Comparison of ENCODE assay signal across 36 cellular contexts in the genomic region with DNA sequence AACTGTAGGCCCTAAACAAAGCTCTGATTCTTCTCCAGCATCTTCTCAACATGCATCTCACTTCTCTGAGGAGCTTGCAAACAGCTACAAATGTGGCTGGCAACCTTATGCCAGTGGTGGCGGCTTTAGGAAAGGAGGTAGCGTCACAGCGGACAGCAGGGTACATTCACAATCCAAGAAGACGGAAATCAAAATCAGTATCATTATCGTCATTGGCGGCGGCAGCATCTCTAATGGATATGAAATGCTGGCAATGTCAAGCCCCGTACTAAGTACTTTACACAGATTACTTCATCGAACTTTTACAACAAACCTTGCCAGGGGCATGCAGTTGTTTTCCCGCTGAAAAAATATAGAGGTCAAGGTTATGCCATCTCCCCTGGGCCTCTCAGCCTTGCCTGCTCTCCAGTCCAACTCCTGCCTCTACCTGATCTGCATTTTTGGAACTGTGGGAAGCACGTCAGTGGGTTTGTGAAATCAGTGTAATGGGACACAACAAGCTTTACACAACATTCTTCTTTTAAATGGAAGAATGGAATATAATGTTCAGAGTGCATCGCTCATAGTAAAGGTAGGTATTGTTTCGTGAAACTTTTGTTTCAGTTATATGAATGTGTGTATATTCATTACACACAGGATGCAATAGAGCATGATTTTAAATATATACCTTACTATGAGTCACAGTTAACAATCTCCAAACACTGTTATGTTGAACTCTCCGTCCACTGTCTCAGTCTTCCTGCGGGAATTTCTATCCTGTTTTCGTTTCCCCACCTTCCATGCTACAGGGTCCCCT.
"Had no signal": no experiment of that assay in that cellular context is flagged by ENCODE, and none has a peak within 500 bp of the region (broad histone marks: within the 10 kb centered on the region; RNA-seq: fewer than 3 reads in every experiment).

No MANE protein-coding gene starts in this region.

- H3K4me1 ChIP-seq: esophagus squamous epithelium had no signal

- ATAC-seq: activated CD4-positive, CD25-positive, alpha-beta regulatory T cell treated with anti-CD3 and anti-CD28 coated beads, Interleukin-2, amount 50 U/mL, for 24 hours; activated CD8-positive, alpha-beta T cell treated with anti-CD3 and anti-CD28 coated beads for 36 hours; activated T-cell treated with anti-CD3 and anti-CD28 coated beads, Interleukin-2, amount 50 U/mL, for 4 hours; activated T-helper 17 cell treated with anti-CD3 and anti-CD28 coated beads, Interleukin-2, amount 50 U/mL, for 72 hours; effector memory CD8-positive, alpha-beta T cell; gastroesophageal sphincter; T-helper 17 cell had no signal

- DNase-seq: activated B cell treated with CpG ODN at 0.5 μM for 24 hours; activated CD4-positive, alpha-beta T cell treated with anti-CD3 and anti-CD28 coated beads for 48 hours; activated CD4-positive, alpha-beta T cell treated with anti-CD3 and anti-CD28 coated beads, Interleukin-2, amount 50 U/mL, for 1 hour; activated CD4-positive, alpha-beta T cell treated with anti-CD3 and anti-CD28 coated beads, Interleukin-2, amount 50 U/mL, for 48 hours; activated CD8-positive, alpha-beta memory T cell treated with anti-CD3 and anti-CD28 coated beads for 24 hours; activated CD8-positive, alpha-beta memory T cell treated with anti-CD3 and anti-CD28 coated beads, Interleukin-2, amount 50 U/mL, for 48 hours; activated CD8-positive, alpha-beta T cell treated with anti-CD3 and anti-CD28 coated beads for 36 hours; activated effector memory CD4-positive, alpha-beta T cell treated with Interleukin-2 at 50 U/mL for 16 hours; activated gamma-delta T cell treated with Interleukin-2 at 50 U/mL for 16 hours; activated naive CD4-positive, alpha-beta T cell treated with anti-CD3 and anti-CD28 coated beads, Interleukin-2, amount 50 U/mL, for 16 hours; activated naive CD4-positive, alpha-beta T cell treated with Interleukin-2 at 50 U/mL for 16 hours; activated T-cell treated with anti-CD3 and anti-CD28 coated beads for 4 hours; activated T-cell treated with anti-CD3 and anti-CD28 coated beads, Interleukin-2, amount 50 U/mL, for 4 hours; amniotic stem cell; anterior cingulate cortex; brain microvascular endothelial cell; caudate nucleus; cortex of kidney; dermis blood vessel endothelial cell; effector CD4-positive, alpha-beta T cell; effector memory CD8-positive, alpha-beta T cell; esophagus squamous epithelium; foreskin melanocyte; T-helper 1 cell; T-helper 17 cell; T1000; WERI-Rb-1 had no signal

- FAIRE-seq: astrocyte, bronchial epithelial cell, colon, endometrium, endothelial cell of umbilical vein had no signal

- H3K27ac ChIP-seq: brain microvascular endothelial cell, epithelial cell of prostate, esophagus squamous epithelium, gastroesophageal sphincter, WERI-Rb-1 had no signal

- H3K9me3 ChIP-seq: esophagus squamous epithelium, gastroesophageal sphincter had no signal

- H3K27me3 ChIP-seq: brain microvascular endothelial cell, esophagus squamous epithelium, gastroesophageal sphincter had no signal

- H3K36me3 ChIP-seq: brain microvascular endothelial cell, esophagus squamous epithelium, gastroesophageal sphincter, WERI-Rb-1 had no signal

- H3K4me3 ChIP-seq: esophagus squamous epithelium, gastroesophageal sphincter had no signal
